Comparison of ENCODE assay signal across 29 cellular contexts in the genomic region with DNA sequence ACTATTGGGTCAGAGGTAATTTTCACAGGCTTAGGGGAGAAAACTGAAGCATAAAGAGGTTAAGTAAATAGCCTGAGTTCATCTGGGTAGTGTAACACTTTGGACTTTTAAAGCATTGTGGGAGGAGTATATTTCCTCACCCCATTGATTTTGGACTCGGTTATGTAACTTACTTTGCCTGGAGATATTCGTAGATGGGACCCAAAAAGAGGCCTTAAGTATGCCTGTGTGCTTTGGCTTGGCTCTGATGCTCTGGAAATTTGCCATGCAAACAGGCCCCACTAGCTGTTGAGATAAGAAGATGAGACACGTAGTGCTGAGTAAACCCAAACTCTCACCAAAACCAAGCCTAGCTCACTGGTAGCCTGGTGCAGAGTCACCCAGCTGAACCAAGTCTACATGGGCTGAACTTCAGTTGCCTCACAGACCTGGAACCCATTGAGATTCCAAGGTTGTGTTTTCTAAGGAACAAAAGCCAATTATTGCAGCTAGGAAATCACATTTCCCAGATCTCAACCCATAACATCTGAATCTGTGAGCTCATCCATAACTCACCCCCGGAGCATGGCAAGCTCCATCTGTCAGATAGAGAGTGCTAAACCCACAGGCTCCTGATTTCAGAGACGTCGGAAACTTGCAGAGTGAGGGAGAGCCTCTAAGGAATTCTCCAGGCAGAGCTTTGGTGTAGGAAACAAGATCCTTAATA.
"Had no signal": no experiment of that assay in that cellular context is flagged by ENCODE, and none has a peak within 500 bp of the region (broad histone marks: within the 10 kb centered on the region; RNA-seq: fewer than 3 reads in every experiment).

No MANE protein-coding gene starts in this region.

- H3K4me1 ChIP-seq: ascending aorta, body of pancreas, Peyer's patch, SJSA1 had no signal

- H3K27ac ChIP-seq: ascending aorta, body of pancreas, KMS-11, Peyer's patch, RWPE1, SJSA1 had no signal

- H3K4me1 Mint-ChIP-seq: activated naive CD8-positive, alpha-beta T cell treated with anti-CD3 and anti-CD28 coated beads, Interleukin-2, amount 50 U/mL, for 24 hours had no signal

- H3K36me3 Mint-ChIP-seq: activated naive CD4-positive, alpha-beta T cell treated with anti-CD3 and anti-CD28 coated beads, Interleukin-2, amount 50 U/mL, for 72 hours had no signal

- H3K4me3 Mint-ChIP-seq: activated CD8-positive, alpha-beta T cell treated with anti-CD3 and anti-CD28 coated beads for 36 hours; activated naive CD8-positive, alpha-beta T cell treated with anti-CD3 and anti-CD28 coated beads, Interleukin-2, amount 50 U/mL, for 24 hours; activated T-helper 1 cell treated with anti-CD3 and anti-CD28 coated beads, Interleukin-12 subunit alpha, Interleukin-12 subunit beta, Interleukin-2, Interleukin-4 antibody, amounts not matched to agents 30 ng/mL and 10 ng/mL and 1 ng/mL, durations not matched to agents 14 hours and 24 hours and 36 hours had no signal

- H3K4me2 ChIP-seq: KMS-11 had no signal

- H3K9me3 ChIP-seq: ascending aorta, body of pancreas, Peyer's patch, SJSA1 had no signal

- DNase-seq: activated CD4-positive, alpha-beta T cell treated with anti-CD3 and anti-CD28 coated beads for 4 hours; activated CD8-positive, alpha-beta memory T cell treated with anti-CD3 and anti-CD28 coated beads, Interleukin-2, amount 50 U/mL, for 48 hours; activated CD8-positive, alpha-beta T cell treated with anti-CD3 and anti-CD28 coated beads for 36 hours; activated effector memory CD4-positive, alpha-beta T cell treated with anti-CD3 and anti-CD28 coated beads, Interleukin-2, amount 50 U/mL, for 16 hours; activated naive CD4-positive, alpha-beta T cell treated with Interleukin-2 at 50 U/mL for 16 hours; activated naive CD8-positive, alpha-beta T cell treated with anti-CD3 and anti-CD28 coated beads, Interleukin-2, amount 50 U/mL, for 24 hours; activated T-cell treated with anti-CD3 and anti-CD28 coated beads, Interleukin-2, amount 50 U/mL, for 1 hour; amniotic stem cell; body of pancreas; central memory CD4-positive, alpha-beta T cell; MV-4-11; NCI-H1092 treated with DMSO at 0.1 percent for 48 hours; NCI-H1417 treated with DMSO at 0.1 percent for 48 hours; NCI-H1694; NCI-H2029 treated with DMSO at 0.1 percent for 48 hours; NCI-H446; NCI-H69; Peyer's patch; SHP77; SW 1271 had no signal

- ATAC-seq: activated CD4-positive, CD25-positive, alpha-beta regulatory T cell treated with anti-CD3 and anti-CD28 coated beads, Interleukin-2, amount 50 U/mL, for 24 hours; activated CD8-positive, alpha-beta T cell treated with anti-CD3 and anti-CD28 coated beads for 36 hours; activated naive CD4-positive, alpha-beta T cell treated with anti-CD3 and anti-CD28 coated beads, Interleukin-2, amount 50 U/mL, for 72 hours; activated naive CD8-positive, alpha-beta T cell treated with anti-CD3 and anti-CD28 coated beads, Interleukin-2, amount 50 U/mL, for 24 hours; body of pancreas; SK-N-SH treated with all-trans-retinoic acid at 6 μM for 48 hours had no signal

- H3K9ac ChIP-seq: KMS-11 had no signal

- H3K27ac Mint-ChIP-seq: activated CD8-positive, alpha-beta T cell treated with anti-CD3 and anti-CD28 coated beads for 36 hours; activated naive CD4-positive, alpha-beta T cell treated with anti-CD3 and anti-CD28 coated beads, Interleukin-2, amount 50 U/mL, for 72 hours; activated naive CD8-positive, alpha-beta T cell treated with anti-CD3 and anti-CD28 coated beads, Interleukin-2, amount 50 U/mL, for 24 hours; activated T-helper 1 cell treated with anti-CD3 and anti-CD28 coated beads, Interleukin-12 subunit alpha, Interleukin-12 subunit beta, Interleukin-2, Interleukin-4 antibody, amounts not matched to agents 30 ng/mL and 10 ng/mL and 1 ng/mL, durations not matched to agents 14 hours and 24 hours and 36 hours had no signal

- H3K4me3 ChIP-seq: ascending aorta, body of pancreas, Peyer's patch, SJSA1 had no signal

- H3K27me3 ChIP-seq: ascending aorta, body of pancreas, Peyer's patch had no signal

- FAIRE-seq: bronchial epithelial cell had no signal

- H3K36me3 ChIP-seq: ascending aorta, Peyer's patch, SJSA1 had no signal
